Comparison of ENCODE assay signal across 8 cellular contexts in the genomic region with DNA sequence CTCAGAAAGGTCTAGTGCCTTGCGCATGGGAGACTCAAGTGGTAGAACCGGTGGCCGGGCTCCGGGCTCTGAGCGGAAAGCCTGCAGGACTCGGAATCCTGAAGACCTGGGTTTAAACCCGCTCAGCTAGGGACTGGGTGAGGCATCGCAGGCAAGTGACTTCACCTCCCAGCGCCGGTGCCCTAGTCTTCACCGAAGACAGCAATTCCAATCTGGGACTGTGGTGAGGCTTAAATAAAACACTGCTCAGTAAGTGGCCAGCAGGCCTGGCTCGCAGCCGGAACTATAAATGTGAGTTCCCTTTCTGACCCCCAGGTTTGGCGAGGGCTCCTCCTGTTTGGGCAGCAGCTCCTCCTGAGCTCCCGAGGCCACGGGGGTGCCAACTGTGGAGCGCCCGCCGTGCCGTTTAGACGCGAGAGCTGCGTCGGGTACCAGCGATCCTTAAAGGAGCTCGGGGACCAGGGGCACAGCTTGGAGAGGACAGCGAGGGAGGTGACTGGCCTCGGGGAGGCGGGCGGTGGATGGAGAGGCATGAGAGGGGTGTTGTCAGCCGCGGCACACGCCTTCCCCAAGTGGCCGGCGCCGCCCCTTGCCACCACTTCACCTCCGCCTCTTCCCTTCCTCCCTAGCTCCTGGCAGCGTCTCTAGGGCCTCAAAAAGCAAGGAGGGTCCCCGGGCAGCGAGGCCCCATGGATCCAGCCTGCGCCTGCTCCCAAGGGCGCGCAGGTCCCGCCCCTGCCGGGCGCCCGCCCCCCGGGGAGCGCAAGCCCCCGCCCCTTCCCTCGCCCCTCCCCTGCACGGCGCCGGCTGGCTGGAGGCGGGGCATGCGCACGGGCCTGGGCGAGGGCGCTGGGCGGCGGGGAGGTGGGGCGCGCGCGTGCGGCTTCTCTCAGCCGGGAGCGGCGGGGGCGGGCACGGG. TPM values are rescaled to one million over a fixed set of nuclear protein-coding genes. Genes with fewer than 3 reads are reported as not detected.
A peak's percentile ranks its signal among the peaks of the same experiment; 100 is the strongest.
DNase-seq lines count a peak whose midpoint lies in the region; ATAC-seq, FAIRE-seq and TF ChIP-seq lines count a peak whose summit lies in the region.

No MANE protein-coding gene starts in this region.

- no peaks in the 10 kb centered on the region for H3K36me3 Mint-ChIP-seq in activated naive CD8-positive, alpha-beta T cell treated with anti-CD3 and anti-CD28 coated beads for 36 hours

- H3K4me3 Mint-ChIP-seq in activated naive CD8-positive, alpha-beta T cell treated with anti-CD3 and anti-CD28 coated beads for 36 hours = peak overlapping the region; percentile 83

- H3K4me3 ChIP-seq in NB4 (ENCODE audit: low read depth, low read length) (peak overlapping the region; percentile 53), pancreas (peak overlapping the region; percentile 27 to 65 (median 57)), thymus (ENCODE audit: low read length) (peak overlapping the region; percentile 78)

- no peaks in the 10 kb centered on the region for H3K9me3 Mint-ChIP-seq in activated naive CD8-positive, alpha-beta T cell treated with anti-CD3 and anti-CD28 coated beads for 36 hours

- TF ChIP-seq CTCF in NB4 (IDR thresholded peaks at IDR 0.05; ENCODE audit: low read depth, low read length) (no peak), pancreas (IDR thresholded peaks at IDR 0.05) (no peak)

- WGBS in pancreas, 2 donors = 1 to 3% methylated on average over 42 to 71 of the region's 71 CpGs
- 1% methylated on average over 71 of the region's 71 CpGs for WGBS in thymus

- no peak overlapping the region for H3K27ac Mint-ChIP-seq in activated naive CD8-positive, alpha-beta T cell treated with anti-CD3 and anti-CD28 coated beads for 36 hours

- peak; percentile 44 for TF ChIP-seq POLR2A in NB4 (IDR thresholded peaks at IDR 0.05; ENCODE audit: extremely low read depth, insufficient read length)

- no peaks in the 10 kb centered on the region for H3K27me3 ChIP-seq in pancreas
- peaks cover 54% of the 10 kb centered on the region for H3K27me3 ChIP-seq in thymus (ENCODE audit: control insufficient read depth, insufficient read depth)

- H3K27me3 Mint-ChIP-seq in activated naive CD8-positive, alpha-beta T cell treated with anti-CD3 and anti-CD28 coated beads for 36 hours = peaks cover 69% of the 10 kb centered on the region

- peak; percentile 90 for DNase-seq in GM04504 (ENCODE audit: low read depth)
- peak; percentile 87 for DNase-seq in NB4 (ENCODE audit: low read depth)
- peak; percentile 80 for DNase-seq in SKM-1 treated with dmso at 0.1 percent for 144 hours (lab: John Stamatoyannopoulos, UW; ENCODE audit: unreplicated experiment)
- DNase-seq in activated naive CD8-positive, alpha-beta T cell treated with anti-CD3 and anti-CD28 coated beads for 36 hours = peak; percentile 88
- peak; percentile 94 for DNase-seq in Right ventricle myocardium inferior (ENCODE audit: missing footprints)
- DNase-seq in pancreas = peak; percentile 86 to 97 (median 92)

- no peak for FAIRE-seq in pancreas (lab: Jason Lieb, UNC)

- intact Hi-C loops in Right ventricle myocardium inferior (cut with DNase I) = loop anchor here (10.0 kb wide), 4 partner anchors 80 to 440 kb away; no protein-coding TSS in a partner anchor
- intact Hi-C loops in pancreas (cut with DNase I) = no loop called here

- H3K4me1 Mint-ChIP-seq in activated naive CD8-positive, alpha-beta T cell treated with anti-CD3 and anti-CD28 coated beads for 36 hours = peaks cover 12% of the 10 kb centered on the region

- H3K4me1 ChIP-seq in pancreas (peaks cover 0 to 9% (median 4%) of the 10 kb centered on the region in 3 donors), thymus (ENCODE audit: control insufficient read depth, insufficient read depth, low read length) (peaks cover 16% of the 10 kb centered on the region)

- ATAC-seq in HG02610 (IDR thresholded peaks at IDR 0.05; ENCODE audit: unreplicated experiment) (peak; percentile 90), Right ventricle myocardium inferior (peak; percentile 97), pancreas (peak; percentile 90 to 94 (median 91))

- no peaks in the 10 kb centered on the region for H3K9me3 ChIP-seq in pancreas
- peaks cover 3% of the 10 kb centered on the region for H3K9me3 ChIP-seq in thymus (ENCODE audit: control insufficient read depth)

- H3K27ac ChIP-seq in pancreas = peak overlapping the region; percentile 71 to 90 (median 83)
- H3K27ac ChIP-seq in thymus (ENCODE audit: low read depth) = peak overlapping the region; percentile 44

- H3K36me3 ChIP-seq in pancreas (no peaks in the 10 kb centered on the region), thymus (ENCODE audit: control insufficient read depth, insufficient read depth) (no peaks in the 10 kb centered on the region)

RNA-seq across cellular contexts. Expression of a gene that starts 0.7 kb away (rescaled TPM):
- total RNA-seq in activated naive CD8-positive, alpha-beta T cell treated with anti-CD3 and anti-CD28 coated beads for 36 hours = under 1 TPM; 0.14 to 0.43 TPM
- total RNA-seq in Right ventricle myocardium inferior (7.0 TPM), pancreas (10 to 100 TPM in 4 of 6 donors, 1 to 10 TPM in 2; 9.2 to 14.9 (median 11.9) TPM)
- polyA plus RNA-seq in pancreas (10 to 100 TPM; 12.5 to 18.4 TPM), thymus (15.9 TPM)

Comparison
In these comparisons a context has a peak if more than half of its experiments do, and no peak if none do; other contexts are left out.
1. Peak in every context shown above with its lines: DNase-seq, ATAC-seq, H3K4me3 ChIP-seq and H3K27ac ChIP-seq.